In the genomic region with DNA sequence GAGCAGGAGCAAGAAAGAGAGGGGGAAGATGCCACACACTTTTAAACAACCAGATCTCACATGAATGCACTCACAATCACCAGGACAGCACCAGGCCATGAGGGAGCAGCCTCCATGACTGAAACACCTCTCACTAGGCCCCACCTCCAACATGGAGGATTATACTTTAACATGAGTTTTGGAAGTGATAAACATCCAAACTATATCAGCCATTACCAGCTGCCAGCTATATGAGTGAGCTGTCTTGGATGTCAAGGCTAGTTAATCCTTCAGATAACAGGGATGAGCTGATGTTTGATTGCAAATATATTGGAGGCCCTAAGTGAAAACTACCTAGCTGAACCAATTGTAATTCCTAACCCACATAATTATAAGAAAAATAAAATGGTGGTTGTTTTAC, we compare ENCODE assay signal across 1 cellular context.
TF ChIP-seq lines count a peak whose summit lies in the region.

No MANE protein-coding gene starts in this region.

TF ChIP-seq in K562, 482 proteins besides CTCF, POLR2A, EP300 and RAD21 (continued from another document):
- TF ChIP-seq, protein P1, sequence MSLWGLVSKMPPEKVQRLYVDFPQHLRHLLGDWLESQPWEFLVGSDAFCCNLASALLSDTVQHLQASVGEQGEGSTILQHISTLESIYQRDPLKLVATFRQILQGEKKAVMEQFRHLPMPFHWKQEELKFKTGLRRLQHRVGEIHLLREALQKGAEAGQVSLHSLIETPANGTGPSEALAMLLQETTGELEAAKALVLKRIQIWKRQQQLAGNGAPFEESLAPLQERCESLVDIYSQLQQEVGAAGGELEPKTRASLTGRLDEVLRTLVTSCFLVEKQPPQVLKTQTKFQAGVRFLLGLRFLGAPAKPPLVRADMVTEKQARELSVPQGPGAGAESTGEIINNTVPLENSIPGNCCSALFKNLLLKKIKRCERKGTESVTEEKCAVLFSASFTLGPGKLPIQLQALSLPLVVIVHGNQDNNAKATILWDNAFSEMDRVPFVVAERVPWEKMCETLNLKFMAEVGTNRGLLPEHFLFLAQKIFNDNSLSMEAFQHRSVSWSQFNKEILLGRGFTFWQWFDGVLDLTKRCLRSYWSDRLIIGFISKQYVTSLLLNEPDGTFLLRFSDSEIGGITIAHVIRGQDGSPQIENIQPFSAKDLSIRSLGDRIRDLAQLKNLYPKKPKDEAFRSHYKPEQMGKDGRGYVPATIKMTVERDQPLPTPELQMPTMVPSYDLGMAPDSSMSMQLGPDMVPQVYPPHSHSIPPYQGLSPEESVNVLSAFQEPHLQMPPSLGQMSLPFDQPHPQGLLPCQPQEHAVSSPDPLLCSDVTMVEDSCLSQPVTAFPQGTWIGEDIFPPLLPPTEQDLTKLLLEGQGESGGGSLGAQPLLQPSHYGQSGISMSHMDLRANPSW (CRISPR knock-in tag; IDR thresholded peaks at IDR 0.05), result no peak
- TF ChIP-seq TEAD4 (IDR thresholded peaks at IDR 0.05; ENCODE audit: low read length), result peak; percentile 71
- no peak for TF ChIP-seq TEAD4 (CRISPR knock-in tag; IDR thresholded peaks at IDR 0.05; ENCODE audit: borderline replicate concordance)
- TF ChIP-seq HDAC2 (IDR thresholded peaks at IDR 0.05), result no peak
- TF ChIP-seq EP400 (IDR thresholded peaks at IDR 0.05), result no peak
- no peak for TF ChIP-seq SRF (CRISPR knock-in tag; IDR thresholded peaks at IDR 0.05)
- no peak for TF ChIP-seq KLF6 (CRISPR knock-in tag; IDR thresholded peaks at IDR 0.05; ENCODE audit: borderline replicate concordance)
- peak; percentile 73 for TF ChIP-seq TAL1 (IDR thresholded peaks at IDR 0.05)
- TF ChIP-seq MNT (conservative IDR thresholded peaks at IDR 0.05), result no peak
- TF ChIP-seq SNRNP70 (optimal IDR thresholded peaks at IDR 0.05; ENCODE audit: low read depth, low read length), result no peak
- peak; percentile 20 for TF ChIP-seq PRDM10 (IDR thresholded peaks at IDR 0.05; ENCODE audit: partially characterized antibody)
- no peak for TF ChIP-seq ZMIZ1 (IDR thresholded peaks at IDR 0.05; ENCODE audit: low read depth in 2 of 2, low read length in 2 of 2)
- TF ChIP-seq ELF4 (CRISPR knock-in tag; IDR thresholded peaks at IDR 0.05), result no peak
- TF ChIP-seq MTA2 (IDR thresholded peaks at IDR 0.05; ENCODE audit: low read depth), result peak; percentile 42
- TF ChIP-seq SUPT5H (IDR thresholded peaks at IDR 0.05), result no peak
- TF ChIP-seq GTF2A2 (tag; IDR thresholded peaks at IDR 0.05), result no peak
- no peak for TF ChIP-seq ZFP30 (CRISPR knock-in tag; IDR thresholded peaks at IDR 0.05; ENCODE audit: borderline replicate concordance)
- TF ChIP-seq, protein P2, sequence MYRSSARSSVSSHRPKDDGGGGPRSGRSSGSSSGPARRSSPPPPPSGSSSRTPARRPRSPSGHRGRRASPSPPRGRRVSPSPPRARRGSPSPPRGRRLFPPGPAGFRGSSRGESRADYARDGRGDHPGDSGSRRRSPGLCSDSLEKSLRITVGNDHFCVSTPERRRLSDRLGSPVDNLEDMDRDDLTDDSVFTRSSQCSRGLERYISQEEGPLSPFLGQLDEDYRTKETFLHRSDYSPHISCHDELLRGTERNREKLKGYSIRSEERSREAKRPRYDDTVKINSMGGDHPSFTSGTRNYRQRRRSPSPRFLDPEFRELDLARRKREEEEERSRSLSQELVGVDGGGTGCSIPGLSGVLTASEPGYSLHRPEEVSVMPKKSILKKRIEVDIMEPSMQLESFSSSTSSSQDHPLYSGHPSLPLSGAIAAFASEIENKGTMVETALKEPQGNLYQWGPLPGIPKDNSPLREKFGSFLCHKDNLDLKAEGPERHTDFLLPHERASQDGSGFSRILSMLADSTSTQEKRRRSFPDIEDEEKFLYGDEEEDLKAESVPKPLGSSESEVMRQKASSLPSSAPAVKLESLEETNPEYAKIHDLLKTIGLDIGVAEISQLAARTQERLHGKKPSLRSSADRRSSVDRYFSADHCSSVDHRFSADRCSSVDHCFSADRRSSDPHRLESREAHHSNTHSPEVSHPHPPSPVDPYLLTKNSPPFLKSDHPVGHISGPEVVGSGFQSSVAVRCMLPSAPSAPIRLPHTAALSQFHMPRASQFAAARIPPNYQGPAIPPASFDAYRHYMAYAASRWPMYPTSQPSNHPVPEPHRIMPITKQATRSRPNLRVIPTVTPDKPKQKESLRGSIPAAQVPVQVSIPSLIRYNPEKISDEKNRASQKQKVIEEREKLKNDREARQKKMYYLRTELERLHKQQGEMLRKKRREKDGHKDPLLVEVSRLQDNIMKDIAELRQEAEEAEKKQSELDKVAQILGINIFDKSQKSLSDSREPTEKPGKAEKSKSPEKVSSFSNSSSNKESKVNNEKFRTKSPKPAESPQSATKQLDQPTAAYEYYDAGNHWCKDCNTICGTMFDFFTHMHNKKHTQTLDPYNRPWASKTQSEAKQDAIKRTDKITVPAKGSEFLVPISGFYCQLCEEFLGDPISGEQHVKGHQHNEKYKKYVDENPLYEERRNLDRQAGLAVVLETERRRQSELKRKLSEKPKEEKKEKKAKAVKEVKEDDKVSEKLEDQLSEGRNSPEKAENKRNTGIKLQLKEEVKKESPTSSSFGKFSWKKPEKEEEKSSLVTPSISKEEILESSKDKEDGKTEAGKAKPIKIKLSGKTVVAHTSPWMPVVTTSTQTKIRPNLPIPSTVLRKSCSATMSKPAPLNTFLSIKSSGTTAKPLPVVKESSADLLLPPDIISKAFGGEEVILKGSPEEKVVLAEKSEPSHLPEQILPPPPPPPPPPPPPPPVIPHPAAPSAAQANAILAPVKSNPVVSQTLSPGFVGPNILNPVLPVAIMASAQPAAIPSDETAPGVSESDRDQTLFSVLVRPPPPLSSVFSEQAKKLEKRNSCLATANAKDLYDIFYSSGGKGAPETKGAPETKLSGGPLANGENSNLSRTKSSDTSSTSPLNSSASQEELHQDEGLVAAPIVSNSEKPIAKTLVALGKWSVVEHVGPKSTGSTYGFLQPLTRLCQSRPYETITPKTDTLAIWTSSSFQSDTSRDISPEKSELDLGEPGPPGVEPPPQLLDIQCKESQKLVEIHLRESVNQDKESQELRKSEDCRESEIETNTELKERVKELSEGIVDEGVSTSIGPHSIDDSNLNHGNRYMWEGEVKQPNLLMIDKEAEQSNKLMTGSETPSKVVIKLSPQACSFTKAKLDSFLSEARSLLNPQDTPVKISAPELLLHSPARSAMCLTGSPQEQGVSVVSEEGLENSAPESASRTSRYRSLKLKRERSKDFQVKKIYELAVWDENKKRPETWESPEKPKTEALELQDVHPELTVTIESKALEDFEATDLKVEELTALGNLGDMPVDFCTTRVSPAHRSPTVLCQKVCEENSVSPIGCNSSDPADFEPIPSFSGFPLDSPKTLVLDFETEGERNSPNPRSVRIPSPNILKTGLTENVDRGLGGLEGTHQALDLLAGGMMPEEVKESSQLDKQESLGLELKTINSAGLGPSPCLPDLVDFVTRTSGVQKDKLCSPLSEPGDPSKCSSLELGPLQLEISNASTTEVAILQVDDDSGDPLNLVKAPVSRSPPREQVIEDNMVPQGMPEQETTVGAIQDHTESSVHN (IDR thresholded peaks at IDR 0.05; ENCODE audit: borderline replicate concordance in 1 of 2, low read depth in 1 of 2), result no peak
